35 cellular contexts compared by ENCODE assay signal in the genomic region with DNA sequence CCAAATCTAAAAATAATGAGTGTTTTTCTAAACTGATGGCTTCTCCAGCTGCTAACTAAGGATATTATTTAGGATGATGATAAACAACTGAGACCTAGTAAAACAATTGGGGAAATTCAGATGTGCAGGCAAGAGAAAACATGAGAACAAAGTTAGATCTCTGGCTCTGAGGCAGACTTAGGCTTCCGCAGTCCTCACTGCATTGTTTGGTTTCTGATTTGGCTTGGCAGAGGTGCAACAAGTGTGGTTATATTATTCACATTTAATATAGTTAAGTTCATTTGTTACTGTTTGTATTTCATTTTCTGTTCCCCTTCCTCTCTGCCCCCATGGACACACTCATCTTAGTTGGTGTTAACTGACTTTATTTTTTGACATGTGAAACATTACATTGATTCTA. TPM values are rescaled to one million over a fixed set of nuclear protein-coding genes. Genes with fewer than 3 reads are reported as not detected.
"Had no signal": no experiment of that assay in that cellular context is flagged by ENCODE, and none has a peak within 500 bp of the region (broad histone marks: within the 10 kb centered on the region; RNA-seq: fewer than 3 reads in every experiment).

No MANE protein-coding gene starts in this region.

- H3K27me3 ChIP-seq: ascending aorta, body of pancreas, brain microvascular endothelial cell, breast epithelium had no signal

- H3K27ac ChIP-seq: ascending aorta, body of pancreas, brain microvascular endothelial cell, breast epithelium, VCaP had no signal

- ATAC-seq: activated CD8-positive, alpha-beta T cell treated with anti-CD3 and anti-CD28 coated beads for 36 hours; activated naive CD8-positive, alpha-beta T cell treated with anti-CD3 and anti-CD28 coated beads, Interleukin-2, amount 50 U/mL, for 24 hours; activated T-cell treated with anti-CD3 and anti-CD28 coated beads, Interleukin-2, amount 50 U/mL, for 4 hours; activated T-cell treated with anti-CD3 and anti-CD28 coated beads, Interleukin-2, amount 50 U/mL, for 72 hours; activated T-helper 17 cell treated with anti-CD3 and anti-CD28 coated beads, Interleukin-2, amount 50 U/mL, for 72 hours; body of pancreas had no signal

- H3K36me3 ChIP-seq: ascending aorta, brain microvascular endothelial cell, breast epithelium had no signal

- FAIRE-seq: TTC549 had no signal

- H3K4me1 ChIP-seq: ascending aorta, breast epithelium had no signal

- DNase-seq: activated B cell treated with CpG ODN at 0.5 μM for 24 hours; activated CD4-positive, alpha-beta memory T cell treated with anti-CD3 and anti-CD28 coated beads for 36 hours; activated CD4-positive, alpha-beta T cell treated with anti-CD3 and anti-CD28 coated beads for 4 hours; activated CD4-positive, alpha-beta T cell treated with anti-CD3 and anti-CD28 coated beads, Interleukin-2, amount 10 ng/mL, durations not matched to agents 24 days and 14 days; activated CD4-positive, alpha-beta T cell treated with anti-CD3 and anti-CD28 coated beads, Interleukin-2, amount 50 U/mL, for 1 hour; activated CD4-positive, alpha-beta T cell treated with anti-CD3 and anti-CD28 coated beads, Interleukin-2, amount 50 U/mL, for 4 hours; activated CD4-positive, CD25-positive, alpha-beta regulatory T cell treated with anti-CD3 and anti-CD28 coated beads, Interleukin-2, amount 50 U/mL, for 72 hours; activated CD8-positive, alpha-beta memory T cell treated with anti-CD3 and anti-CD28 coated beads, Interleukin-2, amount 50 U/mL, for 4 hours; activated CD8-positive, alpha-beta T cell treated with anti-CD3 and anti-CD28 coated beads for 36 hours; activated gamma-delta T cell; activated naive CD4-positive, alpha-beta T cell treated with anti-CD3 and anti-CD28 coated beads, Interleukin-2, amount 10 ng/mL, durations not matched to agents 7 days and 5 days; activated naive CD4-positive, alpha-beta T cell treated with Interleukin-2 at 50 U/mL for 16 hours; activated naive CD8-positive, alpha-beta T cell treated with anti-CD3 and anti-CD28 coated beads, Interleukin-2, amount 10 ng/mL, durations not matched to agents 7 days and 5 days; activated naive CD8-positive, alpha-beta T cell treated with anti-CD3 and anti-CD28 coated beads, Interleukin-2, amount 50 U/mL, for 24 hours; activated T-cell treated with anti-CD3 and anti-CD28 coated beads for 4 hours; activated T-cell treated with anti-CD3 and anti-CD28 coated beads, Interleukin-2, amount 50 U/mL, for 1 hour; activated T-cell treated with anti-CD3 and anti-CD28 coated beads, Interleukin-2, amount 50 U/mL, for 4 hours; activated T-cell treated with anti-CD3 and anti-CD28 coated beads, Interleukin-2, amount 50 U/mL, for 72 hours; amygdala; anterior cingulate cortex; body of pancreas; brain microvascular endothelial cell; central memory CD4-positive, alpha-beta T cell; SW 1271; T-helper 1 cell; T-helper 2 cell; T-helper 9 cell had no signal

- H3K4me3 ChIP-seq: ascending aorta, body of pancreas, breast epithelium had no signal

- H3K9me3 ChIP-seq: ascending aorta, body of pancreas, breast epithelium had no signal

RNA-seq across cellular contexts. Expression of a gene that starts 30.2 kb away (rescaled TPM):
- total RNA-seq: activated B cell treated with CpG ODN at 0.5 μM for 24 hours; activated CD4-positive, alpha-beta memory T cell treated with anti-CD3 and anti-CD28 coated beads for 36 hours; activated CD4-positive, alpha-beta T cell treated with anti-CD3 and anti-CD28 coated beads, Interleukin-2, amount 10 ng/mL, durations not matched to agents 24 days and 14 days; activated CD8-positive, alpha-beta memory T cell treated with anti-CD3 and anti-CD28 coated beads for 36 hours; activated CD8-positive, alpha-beta T cell treated with anti-CD3 and anti-CD28 coated beads for 36 hours; activated naive CD8-positive, alpha-beta T cell treated with anti-CD3 and anti-CD28 coated beads, Interleukin-2, amount 10 ng/mL, durations not matched to agents 7 days and 5 days; activated T-cell treated with anti-CD3 and anti-CD28 coated beads, Interleukin-2, amount 50 U/mL, for 72 hours; activated T-helper 1 cell treated with anti-CD3 and anti-CD28 coated beads, Interleukin-12 subunit alpha, Interleukin-12 subunit beta, Interleukin-2, Interleukin-4 antibody, amounts not matched to agents 30 ng/mL and 10 ng/mL and 1 ng/mL, durations not matched to agents 14 hours and 24 hours and 36 hours; activated T-helper 17 cell treated with anti-CD3 and anti-CD28 coated beads, Interleukin-2, amount 50 U/mL, for 72 hours; cardiac septum had no signal
